ENCODE assay signal across 27 cellular contexts in genomic region chr10:113091921-113092320, GRCh38.
DNase-seq lines count a peak whose midpoint lies in the region; ATAC-seq, FAIRE-seq and TF ChIP-seq lines count a peak whose summit lies in the region.
"Had no signal": no experiment of that assay in that cellular context is flagged by ENCODE, and none has a peak within 500 bp of the region (broad histone marks: within the 10 kb centered on the region; RNA-seq: fewer than 3 reads in every experiment).

No MANE protein-coding gene starts in this region.

- ATAC-seq in GM23338 (no peak), pancreas (peak; percentile 29 to 53 (median 36))
- ATAC-seq: activated CD4-positive, alpha-beta T cell treated with anti-CD3 and anti-CD28 coated beads for 36 hours; activated naive CD8-positive, alpha-beta T cell treated with anti-CD3 and anti-CD28 coated beads, Interleukin-2, amount 50 U/mL, for 24 hours; activated T-cell treated with anti-CD3 and anti-CD28 coated beads, Interleukin-2, amount 50 U/mL, for 4 hours; lower lobe of right lung; sciatic nerve; stimulated activated memory B cell treated with anti-CD40 and anti-IgM and Interleukin-4, amounts not matched to agents 10 μg/mL and 1 μg/mL and 100 μg/mL, for 72 hours had no signal

- no peaks in the 10 kb centered on the region; the same call in 1 of the 2 replicates for H3F3A ChIP-seq in GM23338 (replicated peaks; ENCODE audit: low read depth)

- no peaks in the 10 kb centered on the region for H3K9me2 ChIP-seq in GM23338 (ENCODE audit: insufficient read depth)

- H3K27me3 Mint-ChIP-seq in GM23338 (ENCODE audit: insufficient read depth, low read depth, poor library complexity) = peaks cover 5% of the 10 kb centered on the region
- no peaks in the 10 kb centered on the region for H3K27me3 Mint-ChIP-seq in activated T-cell treated with anti-CD3 and anti-CD28 coated beads, Interleukin-2, amount 50 U/mL, for 24 hours
- H3K27me3 Mint-ChIP-seq: activated CD4-positive, alpha-beta T cell treated with anti-CD3 and anti-CD28 coated beads for 36 hours; activated naive CD8-positive, alpha-beta T cell treated with anti-CD3 and anti-CD28 coated beads, Interleukin-2, amount 50 U/mL, for 24 hours had no signal

- 37 to 44% methylated on average over 4 of the region's 4 CpGs for WGBS in pancreas, 2 donors

- CTCF ChIA-PET in RWPE1 (lab: Yijun Ruan, JAX) = no interaction called here

- H3K4me2 ChIP-seq in GM23338 = no peak overlapping the region

- H3K4me1 ChIP-seq in GM23338 (ENCODE audit: insufficient read depth) = peaks cover 34% of the 10 kb centered on the region
- H3K4me1 ChIP-seq in duodenal mucosa (ENCODE audit: control insufficient read depth in 1 of 2, insufficient read depth in 2 of 2, low read length in 2 of 2) = peaks cover 50 to 65% of the 10 kb centered on the region in 2 donors
- H3K4me1 ChIP-seq in pancreas = peaks cover 28 to 39% (median 34%) of the 10 kb centered on the region in 3 donors

- FAIRE-seq in pancreas (lab: Jason Lieb, UNC) = no peak
- FAIRE-seq: kidney had no signal

- no peak for DNase-seq in GM23338 (ENCODE audit: low spot score)
- DNase-seq in RWPE1 (ENCODE audit: low spot score) = no peak
- no peak for DNase-seq in pancreas
- no peak for DNase-seq in NCI-H1048 (lab: John Stamatoyannopoulos, UW)
- DNase-seq in NCI-H1092 treated with DMSO at 0.1 percent for 48 hours (lab: John Stamatoyannopoulos, UW) = no peak
- no peak for DNase-seq in NCI-H774 (lab: John Stamatoyannopoulos, UW)
- DNase-seq in activated T-cell treated with anti-CD3 and anti-CD28 coated beads, Interleukin-2, amount 50 U/mL, for 24 hours = no peak
- DNase-seq: activated CD4-positive, alpha-beta T cell treated with anti-CD3 and anti-CD28 coated beads for 36 hours; activated naive CD8-positive, alpha-beta T cell treated with anti-CD3 and anti-CD28 coated beads, Interleukin-2, amount 50 U/mL, for 24 hours; activated T-cell treated with anti-CD3 and anti-CD28 coated beads, Interleukin-2, amount 50 U/mL, for 4 hours; effector CD4-positive, alpha-beta T cell; GM23248; kidney; lower lobe of right lung; NCI-H1092; NCI-H187; NCI-H2171 treated with DMSO at 0.1 percent for 48 hours; NCI-H526; RPMI8226; stimulated activated CD4-positive, alpha-beta T cell treated with anti-CD3 and anti-CD28 coated beads, Interleukin-4, amount 100 ng/mL, for 24 hours had no signal

- H3K9me3 ChIP-seq in duodenal mucosa (ENCODE audit: control insufficient read depth in 1 of 2, low read length in 2 of 2) (no peaks in the 10 kb centered on the region), pancreas (no peaks in the 10 kb centered on the region)
- H3K9me3 ChIP-seq: lower lobe of right lung, suprapubic skin had no signal

- no peak overlapping the region for H2AFZ ChIP-seq in GM23338
- H2AFZ ChIP-seq: GM23248 had no signal

- peaks cover 73% of the 10 kb centered on the region for H3K4me1 Mint-ChIP-seq in GM23338
- peaks cover 22% of the 10 kb centered on the region for H3K4me1 Mint-ChIP-seq in activated T-cell treated with anti-CD3 and anti-CD28 coated beads, Interleukin-2, amount 50 U/mL, for 24 hours (ENCODE audit: low read depth)

- no peaks in the 10 kb centered on the region for H3K27me3 ChIP-seq in GM23338 (ENCODE audit: insufficient read depth)
- H3K27me3 ChIP-seq in duodenal mucosa (ENCODE audit: control insufficient read depth in 1 of 2, insufficient read depth in 2 of 2, low read length in 2 of 2) = no peaks in the 10 kb centered on the region
- no peaks in the 10 kb centered on the region for H3K27me3 ChIP-seq in pancreas
- H3K27me3 ChIP-seq: suprapubic skin had no signal

- POLR2A ChIA-PET in RWPE1 (lab: Yijun Ruan, JAX; ENCODE audit: low non-redundant PET) = interaction anchor here (0.7 kb wide), 1 partner anchor 142 kb away, joined by 3 read pairs; the partner anchor contains the start of gene TCF7L2

- H3K27ac ChIP-seq in GM23338 (ENCODE audit: low read depth) = peak overlapping the region; percentile 68; the same call in 1 of the 2 replicates
- peak overlapping the region; percentile 79 for H3K27ac ChIP-seq in RWPE1
- H3K27ac ChIP-seq in duodenal mucosa (ENCODE audit: low read depth, low read length) = peak overlapping the region; percentile 3
- peak overlapping the region in 2 of 4 donors; percentile 51 to 86 for H3K27ac ChIP-seq in pancreas
- H3K27ac ChIP-seq: epithelial cell of prostate, GM23248, lower lobe of right lung, SK-N-MC, suprapubic skin had no signal

- H3K9me3 Mint-ChIP-seq in GM23338 = no peaks in the 10 kb centered on the region
- peaks cover 3% of the 10 kb centered on the region for H3K9me3 Mint-ChIP-seq in activated T-cell treated with anti-CD3 and anti-CD28 coated beads, Interleukin-2, amount 50 U/mL, for 24 hours
- H3K9me3 Mint-ChIP-seq: neural crest cell had no signal

- TF ChIP-seq CTCF in GM23338 (conservative IDR thresholded peaks at IDR 0.05; ENCODE audit: low read depth in 2 of 2) (no peak), RWPE1 (conservative IDR thresholded peaks at IDR 0.05; ENCODE audit: low read depth) (no peak), pancreas (IDR thresholded peaks at IDR 0.05) (no peak)

- H3K36me3 Mint-ChIP-seq in GM23338 (ENCODE audit: low read depth) = peaks cover 59% of the 10 kb centered on the region
- no peaks in the 10 kb centered on the region for H3K36me3 Mint-ChIP-seq in activated T-cell treated with anti-CD3 and anti-CD28 coated beads, Interleukin-2, amount 50 U/mL, for 24 hours (ENCODE audit: low read depth)
- H3K36me3 Mint-ChIP-seq: stimulated activated memory B cell treated with anti-CD40 and anti-IgM and Interleukin-4, amounts not matched to agents 10 μg/mL and 1 μg/mL and 100 μg/mL, for 72 hours had no signal

- intact Hi-C loops in pancreas (cut with DNase I) = no loop called here

- H3K4me3 Mint-ChIP-seq in GM23338 = no peak overlapping the region
- no peak overlapping the region for H3K4me3 Mint-ChIP-seq in activated T-cell treated with anti-CD3 and anti-CD28 coated beads, Interleukin-2, amount 50 U/mL, for 24 hours
- H3K4me3 Mint-ChIP-seq: activated CD4-positive, alpha-beta T cell treated with anti-CD3 and anti-CD28 coated beads for 36 hours; activated naive CD8-positive, alpha-beta T cell treated with anti-CD3 and anti-CD28 coated beads, Interleukin-2, amount 50 U/mL, for 24 hours; activated T-cell treated with anti-CD3 and anti-CD28 coated beads, Interleukin-2, amount 50 U/mL, for 4 hours; neural crest cell; stimulated activated memory B cell treated with anti-CD40 and anti-IgM and Interleukin-4, amounts not matched to agents 10 μg/mL and 1 μg/mL and 100 μg/mL, for 72 hours had no signal

- peak overlapping the region; percentile 17; the same call in 1 of the 2 replicates for H3K27ac Mint-ChIP-seq in GM23338
- no peak overlapping the region for H3K27ac Mint-ChIP-seq in activated T-cell treated with anti-CD3 and anti-CD28 coated beads, Interleukin-2, amount 50 U/mL, for 24 hours
- H3K27ac Mint-ChIP-seq: activated CD4-positive, alpha-beta T cell treated with anti-CD3 and anti-CD28 coated beads for 36 hours; activated naive CD8-positive, alpha-beta T cell treated with anti-CD3 and anti-CD28 coated beads, Interleukin-2, amount 50 U/mL, for 24 hours; stimulated activated memory B cell treated with anti-CD40 and anti-IgM and Interleukin-4, amounts not matched to agents 10 μg/mL and 1 μg/mL and 100 μg/mL, for 72 hours had no signal

- H3K9ac ChIP-seq in duodenal mucosa (ENCODE audit: low read depth in 1 of 2, low read length in 2 of 2) = no peak overlapping the region
- H3K9ac ChIP-seq: GM23248 had no signal

- H3K36me3 ChIP-seq in GM23338 (ENCODE audit: insufficient read depth) (no peaks in the 10 kb centered on the region; the same call in 1 of the 2 replicates), duodenal mucosa (ENCODE audit: control insufficient read depth in 1 of 2, insufficient read depth in 2 of 2, low read length in 2 of 2) (peaks cover 0 to 9% of the 10 kb centered on the region in 2 donors), pancreas (no peaks in the 10 kb centered on the region)

- peaks cover 98% of the 10 kb centered on the region for H3K79me2 ChIP-seq in GM23338 (replicated peaks; ENCODE audit: insufficient read depth)

- H3K4me3 ChIP-seq in GM23338 (no peak overlapping the region), duodenal mucosa (ENCODE audit: low read depth in 1 of 2, low read length in 2 of 2) (no peak overlapping the region), pancreas (no peak overlapping the region)
- H3K4me3 ChIP-seq: GM23248, lower lobe of right lung, SK-N-MC, suprapubic skin had no signal

- peaks cover 38% of the 10 kb centered on the region; the same call in 1 of the 2 replicates for H4K20me1 ChIP-seq in GM23338 (replicated peaks; ENCODE audit: insufficient read depth)

TF ChIP-seq in GM23338, 12 proteins besides CTCF, POLR2A, EP300 and RAD21 (continues in another document):
- TF ChIP-seq STAT1 (IDR thresholded peaks at IDR 0.05; ENCODE audit: unreplicated experiment) (no peak), ZNF331 (CRISPR knock-in tag; IDR thresholded peaks at IDR 0.05; ENCODE audit: low read depth) (no peak), ZNF114 (CRISPR knock-in tag; IDR thresholded peaks at IDR 0.05) (no peak), JUNB (IDR thresholded peaks at IDR 0.05; ENCODE audit: unreplicated experiment) (no peak), CREB1 (CRISPR knock-in tag; IDR thresholded peaks at IDR 0.05; ENCODE audit: low read depth) (no peak), POLR2AphosphoS5 (IDR thresholded peaks at IDR 0.05; ENCODE audit: low read depth) (no peak), REST (IDR thresholded peaks at IDR 0.05; ENCODE audit: unreplicated experiment) (no peak)
